In the genomic region with DNA sequence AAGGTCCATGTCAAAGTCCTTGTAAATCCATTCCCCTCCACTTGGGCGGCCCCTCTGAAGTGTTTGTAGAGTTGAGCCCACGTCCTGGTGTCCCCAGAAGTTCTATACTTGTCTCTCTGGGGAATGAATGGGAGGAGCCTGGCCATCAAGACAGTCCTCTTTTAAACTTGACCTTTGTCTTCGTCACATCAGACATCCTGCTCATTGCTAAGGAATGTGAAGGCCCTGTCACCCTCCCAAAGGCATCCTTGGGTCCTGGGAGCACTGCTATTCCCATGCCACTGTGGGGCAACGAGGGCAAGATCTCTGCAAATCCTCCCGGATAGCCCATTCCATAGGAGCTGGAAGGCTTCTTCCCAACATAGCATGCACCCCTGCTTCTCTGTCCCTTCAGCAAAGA, we compare ENCODE assay signal across 1 cellular context.
TF ChIP-seq lines count a peak whose summit lies in the region.

No MANE protein-coding gene starts in this region.

TF ChIP-seq in GM23338, 12 proteins besides CTCF, POLR2A, EP300 and RAD21 (continued from another document):
- TF ChIP-seq, protein P1, sequence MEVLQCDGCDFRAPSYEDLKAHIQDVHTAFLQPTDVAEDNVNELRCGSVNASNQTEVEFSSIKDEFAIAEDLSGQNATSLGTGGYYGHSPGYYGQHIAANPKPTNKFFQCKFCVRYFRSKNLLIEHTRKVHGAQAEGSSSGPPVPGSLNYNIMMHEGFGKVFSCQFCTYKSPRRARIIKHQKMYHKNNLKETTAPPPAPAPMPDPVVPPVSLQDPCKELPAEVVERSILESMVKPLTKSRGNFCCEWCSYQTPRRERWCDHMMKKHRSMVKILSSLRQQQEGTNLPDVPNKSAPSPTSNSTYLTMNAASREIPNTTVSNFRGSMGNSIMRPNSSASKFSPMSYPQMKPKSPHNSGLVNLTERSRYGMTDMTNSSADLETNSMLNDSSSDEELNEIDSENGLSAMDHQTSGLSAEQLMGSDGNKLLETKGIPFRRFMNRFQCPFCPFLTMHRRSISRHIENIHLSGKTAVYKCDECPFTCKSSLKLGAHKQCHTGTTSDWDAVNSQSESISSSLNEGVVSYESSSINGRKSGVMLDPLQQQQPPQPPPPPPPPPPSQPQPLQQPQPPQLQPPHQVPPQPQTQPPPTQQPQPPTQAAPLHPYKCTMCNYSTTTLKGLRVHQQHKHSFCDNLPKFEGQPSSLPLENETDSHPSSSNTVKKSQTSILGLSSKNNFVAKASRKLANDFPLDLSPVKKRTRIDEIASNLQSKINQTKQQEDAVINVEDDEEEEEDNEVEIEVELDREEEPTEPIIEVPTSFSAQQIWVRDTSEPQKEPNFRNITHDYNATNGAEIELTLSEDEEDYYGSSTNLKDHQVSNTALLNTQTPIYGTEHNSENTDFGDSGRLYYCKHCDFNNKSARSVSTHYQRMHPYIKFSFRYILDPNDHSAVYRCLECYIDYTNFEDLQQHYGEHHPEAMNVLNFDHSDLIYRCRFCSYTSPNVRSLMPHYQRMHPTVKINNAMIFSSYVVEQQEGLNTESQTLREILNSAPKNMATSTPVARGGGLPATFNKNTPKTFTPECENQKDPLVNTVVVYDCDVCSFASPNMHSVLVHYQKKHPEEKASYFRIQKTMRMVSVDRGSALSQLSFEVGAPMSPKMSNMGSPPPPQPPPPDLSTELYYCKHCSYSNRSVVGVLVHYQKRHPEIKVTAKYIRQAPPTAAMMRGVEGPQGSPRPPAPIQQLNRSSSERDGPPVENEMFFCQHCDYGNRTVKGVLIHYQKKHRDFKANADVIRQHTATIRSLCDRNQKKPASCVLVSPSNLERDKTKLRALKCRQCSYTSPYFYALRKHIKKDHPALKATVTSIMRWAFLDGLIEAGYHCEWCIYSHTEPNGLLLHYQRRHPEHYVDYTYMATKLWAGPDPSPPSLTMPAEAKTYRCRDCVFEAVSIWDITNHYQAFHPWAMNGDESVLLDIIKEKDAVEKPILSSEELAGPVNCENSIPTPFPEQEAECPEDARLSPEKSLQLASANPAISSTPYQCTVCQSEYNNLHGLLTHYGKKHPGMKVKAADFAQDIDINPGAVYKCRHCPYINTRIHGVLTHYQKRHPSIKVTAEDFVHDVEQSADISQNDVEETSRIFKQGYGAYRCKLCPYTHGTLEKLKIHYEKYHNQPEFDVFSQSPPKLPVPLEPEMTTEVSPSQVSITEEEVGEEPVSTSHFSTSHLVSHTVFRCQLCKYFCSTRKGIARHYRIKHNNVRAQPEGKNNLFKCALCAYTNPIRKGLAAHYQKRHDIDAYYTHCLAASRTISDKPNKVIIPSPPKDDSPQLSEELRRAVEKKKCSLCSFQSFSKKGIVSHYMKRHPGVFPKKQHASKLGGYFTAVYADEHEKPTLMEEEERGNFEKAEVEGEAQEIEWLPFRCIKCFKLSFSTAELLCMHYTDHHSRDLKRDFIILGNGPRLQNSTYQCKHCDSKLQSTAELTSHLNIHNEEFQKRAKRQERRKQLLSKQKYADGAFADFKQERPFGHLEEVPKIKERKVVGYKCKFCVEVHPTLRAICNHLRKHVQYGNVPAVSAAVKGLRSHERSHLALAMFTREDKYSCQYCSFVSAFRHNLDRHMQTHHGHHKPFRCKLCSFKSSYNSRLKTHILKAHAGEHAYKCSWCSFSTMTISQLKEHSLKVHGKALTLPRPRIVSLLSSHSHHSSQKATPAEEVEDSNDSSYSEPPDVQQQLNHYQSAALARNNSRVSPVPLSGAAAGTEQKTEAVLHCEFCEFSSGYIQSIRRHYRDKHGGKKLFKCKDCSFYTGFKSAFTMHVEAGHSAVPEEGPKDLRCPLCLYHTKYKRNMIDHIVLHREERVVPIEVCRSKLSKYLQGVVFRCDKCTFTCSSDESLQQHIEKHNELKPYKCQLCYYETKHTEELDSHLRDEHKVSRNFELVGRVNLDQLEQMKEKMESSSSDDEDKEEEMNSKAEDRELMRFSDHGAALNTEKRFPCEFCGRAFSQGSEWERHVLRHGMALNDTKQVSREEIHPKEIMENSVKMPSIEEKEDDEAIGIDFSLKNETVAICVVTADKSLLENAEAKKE (CRISPR knock-in tag; IDR thresholded peaks at IDR 0.05) = no peak
- TF ChIP-seq, protein P2, sequence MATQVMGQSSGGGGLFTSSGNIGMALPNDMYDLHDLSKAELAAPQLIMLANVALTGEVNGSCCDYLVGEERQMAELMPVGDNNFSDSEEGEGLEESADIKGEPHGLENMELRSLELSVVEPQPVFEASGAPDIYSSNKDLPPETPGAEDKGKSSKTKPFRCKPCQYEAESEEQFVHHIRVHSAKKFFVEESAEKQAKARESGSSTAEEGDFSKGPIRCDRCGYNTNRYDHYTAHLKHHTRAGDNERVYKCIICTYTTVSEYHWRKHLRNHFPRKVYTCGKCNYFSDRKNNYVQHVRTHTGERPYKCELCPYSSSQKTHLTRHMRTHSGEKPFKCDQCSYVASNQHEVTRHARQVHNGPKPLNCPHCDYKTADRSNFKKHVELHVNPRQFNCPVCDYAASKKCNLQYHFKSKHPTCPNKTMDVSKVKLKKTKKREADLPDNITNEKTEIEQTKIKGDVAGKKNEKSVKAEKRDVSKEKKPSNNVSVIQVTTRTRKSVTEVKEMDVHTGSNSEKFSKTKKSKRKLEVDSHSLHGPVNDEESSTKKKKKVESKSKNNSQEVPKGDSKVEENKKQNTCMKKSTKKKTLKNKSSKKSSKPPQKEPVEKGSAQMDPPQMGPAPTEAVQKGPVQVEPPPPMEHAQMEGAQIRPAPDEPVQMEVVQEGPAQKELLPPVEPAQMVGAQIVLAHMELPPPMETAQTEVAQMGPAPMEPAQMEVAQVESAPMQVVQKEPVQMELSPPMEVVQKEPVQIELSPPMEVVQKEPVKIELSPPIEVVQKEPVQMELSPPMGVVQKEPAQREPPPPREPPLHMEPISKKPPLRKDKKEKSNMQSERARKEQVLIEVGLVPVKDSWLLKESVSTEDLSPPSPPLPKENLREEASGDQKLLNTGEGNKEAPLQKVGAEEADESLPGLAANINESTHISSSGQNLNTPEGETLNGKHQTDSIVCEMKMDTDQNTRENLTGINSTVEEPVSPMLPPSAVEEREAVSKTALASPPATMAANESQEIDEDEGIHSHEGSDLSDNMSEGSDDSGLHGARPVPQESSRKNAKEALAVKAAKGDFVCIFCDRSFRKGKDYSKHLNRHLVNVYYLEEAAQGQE (IDR thresholded peaks at IDR 0.05; ENCODE audit: unreplicated experiment) = no peak
- no peak for TF ChIP-seq ZNF331 (CRISPR knock-in tag; IDR thresholded peaks at IDR 0.05; ENCODE audit: low read depth)
TF ChIP-seq in GM23338: peak in this region for 0.
